Comparison of ENCODE assay signal across 29 cellular contexts in the genomic region with DNA sequence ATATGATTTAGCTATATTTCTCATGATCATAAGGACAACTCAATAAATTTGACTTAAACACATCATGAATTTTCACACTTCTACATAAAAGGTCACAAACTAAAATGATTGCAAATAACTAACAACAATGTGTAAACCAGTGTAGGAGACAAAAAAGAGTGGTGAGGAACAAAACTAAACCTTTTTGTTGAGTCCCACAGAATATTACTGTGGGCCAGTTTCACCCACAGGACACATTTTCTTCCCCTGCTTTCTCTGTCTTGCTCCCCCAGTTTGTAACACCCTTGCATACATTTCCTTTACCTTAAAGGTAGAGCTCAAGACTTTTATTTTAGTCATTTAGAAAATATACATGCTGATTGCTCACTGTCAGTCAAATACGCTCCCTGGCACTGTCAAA.
"Had no signal": no experiment of that assay in that cellular context is flagged by ENCODE, and none has a peak within 500 bp of the region (broad histone marks: within the 10 kb centered on the region; RNA-seq: fewer than 3 reads in every experiment).

No MANE protein-coding gene starts in this region.

- H3K9me3 Mint-ChIP-seq: activated CD4-positive, alpha-beta memory T cell treated with anti-CD3 and anti-CD28 coated beads for 36 hours; activated CD4-positive, alpha-beta T cell treated with anti-CD3 and anti-CD28 coated beads, Interleukin-2, amount 10 ng/mL, durations not matched to agents 24 days and 14 days; activated naive CD4-positive, alpha-beta T cell treated with anti-CD3 and anti-CD28 coated beads for 36 hours; activated naive CD8-positive, alpha-beta T cell treated with anti-CD3 and anti-CD28 coated beads for 36 hours; activated T-helper 1 cell treated with anti-CD3 and anti-CD28 coated beads, Interleukin-12 subunit alpha, Interleukin-12 subunit beta, Interleukin-2, Interleukin-4 antibody, amounts not matched to agents 30 ng/mL and 10 ng/mL and 1 ng/mL, durations not matched to agents 14 hours and 24 hours and 36 hours; effector memory CD8-positive, alpha-beta T cell had no signal

- H3K4me3 Mint-ChIP-seq: activated CD4-positive, alpha-beta memory T cell treated with anti-CD3 and anti-CD28 coated beads for 36 hours; activated CD4-positive, alpha-beta T cell treated with anti-CD3 and anti-CD28 coated beads, Interleukin-2, amount 10 ng/mL, durations not matched to agents 24 days and 14 days; activated naive CD4-positive, alpha-beta T cell treated with anti-CD3 and anti-CD28 coated beads for 36 hours; activated naive CD8-positive, alpha-beta T cell treated with anti-CD3 and anti-CD28 coated beads for 36 hours; activated T-helper 1 cell treated with anti-CD3 and anti-CD28 coated beads, Interleukin-12 subunit alpha, Interleukin-12 subunit beta, Interleukin-2, Interleukin-4 antibody, amounts not matched to agents 30 ng/mL and 10 ng/mL and 1 ng/mL, durations not matched to agents 14 hours and 24 hours and 36 hours; brain; effector memory CD8-positive, alpha-beta T cell; nephron; T-helper 17 cell had no signal

- H3K27me3 ChIP-seq: adrenal gland, vagina had no signal

- H3K36me3 ChIP-seq: adrenal gland, heart right ventricle, left ventricle myocardium inferior, vagina had no signal

- H3K4me1 ChIP-seq: adrenal gland, heart right ventricle, left ventricle myocardium inferior, vagina had no signal

- FAIRE-seq: endothelial cell of umbilical vein had no signal

- H3K9me3 ChIP-seq: adrenal gland, left ventricle myocardium inferior, vagina had no signal

- H3K27me3 Mint-ChIP-seq: activated CD4-positive, alpha-beta memory T cell treated with anti-CD3 and anti-CD28 coated beads for 36 hours; brain had no signal

- DNase-seq: activated CD4-positive, alpha-beta memory T cell treated with anti-CD3 and anti-CD28 coated beads for 36 hours; activated CD4-positive, alpha-beta T cell treated with anti-CD3 and anti-CD28 coated beads, Interleukin-2, amount 10 ng/mL, durations not matched to agents 24 days and 14 days; activated CD4-positive, CD25-positive, alpha-beta regulatory T cell treated with anti-CD3 and anti-CD28 coated beads, Interleukin-2, amount 50 U/mL, for 72 hours; activated CD8-positive, alpha-beta memory T cell treated with anti-CD3 and anti-CD28 coated beads, Interleukin-2, amount 50 U/mL, for 4 hours; activated effector memory CD4-positive, alpha-beta T cell treated with anti-CD3 and anti-CD28 coated beads, Interleukin-2, amount 50 U/mL, for 16 hours; activated naive CD4-positive, alpha-beta T cell treated with anti-CD3 and anti-CD28 coated beads for 36 hours; activated naive CD8-positive, alpha-beta T cell treated with anti-CD3 and anti-CD28 coated beads for 36 hours; activated T-cell treated with anti-CD3 and anti-CD28 coated beads, Interleukin-2, amount 50 U/mL, for 1 hour; adrenal gland; aorta; caudate nucleus; cortex of kidney; effector memory CD8-positive, alpha-beta T cell; foreskin fibroblast; heart right ventricle; left ventricle myocardium inferior; posterior cingulate gyrus; right cardiac atrium; stimulated activated CD4-positive, alpha-beta T cell treated with anti-CD3 and anti-CD28 coated beads, Interleukin-15, amount 100 ng/mL, for 24 hours; stimulated activated CD4-positive, alpha-beta T cell treated with anti-CD3 and anti-CD28 coated beads, Interleukin-2, amount 100 ng/mL, for 24 hours; stimulated activated naive CD4-positive, alpha-beta T cell treated with Interleukin-2 at 50 U/mL for 16 hours; T-helper 17 cell; T1000; trophoblast cell had no signal

- H3K4me1 Mint-ChIP-seq: activated CD4-positive, alpha-beta T cell treated with anti-CD3 and anti-CD28 coated beads, Interleukin-2, amount 10 ng/mL, durations not matched to agents 24 days and 14 days; activated naive CD8-positive, alpha-beta T cell treated with anti-CD3 and anti-CD28 coated beads for 36 hours; brain; nephron had no signal

- H3K4me3 ChIP-seq: adrenal gland, heart right ventricle, left ventricle myocardium inferior, vagina had no signal

- ATAC-seq: effector memory CD8-positive, alpha-beta T cell; T-helper 17 cell had no signal

- H3K27ac ChIP-seq: adrenal gland, heart right ventricle, left ventricle myocardium inferior, vagina had no signal

- H3K27ac Mint-ChIP-seq: activated CD4-positive, alpha-beta memory T cell treated with anti-CD3 and anti-CD28 coated beads for 36 hours; activated CD4-positive, alpha-beta T cell treated with anti-CD3 and anti-CD28 coated beads, Interleukin-2, amount 10 ng/mL, durations not matched to agents 24 days and 14 days; activated naive CD4-positive, alpha-beta T cell treated with anti-CD3 and anti-CD28 coated beads for 36 hours; activated naive CD8-positive, alpha-beta T cell treated with anti-CD3 and anti-CD28 coated beads for 36 hours; activated T-helper 1 cell treated with anti-CD3 and anti-CD28 coated beads, Interleukin-12 subunit alpha, Interleukin-12 subunit beta, Interleukin-2, Interleukin-4 antibody, amounts not matched to agents 30 ng/mL and 10 ng/mL and 1 ng/mL, durations not matched to agents 14 hours and 24 hours and 36 hours; brain; effector memory CD8-positive, alpha-beta T cell; nephron; T-helper 17 cell had no signal

- H3K36me3 Mint-ChIP-seq: activated CD4-positive, alpha-beta memory T cell treated with anti-CD3 and anti-CD28 coated beads for 36 hours; activated naive CD8-positive, alpha-beta T cell treated with anti-CD3 and anti-CD28 coated beads for 36 hours; brain had no signal
